11 cellular contexts compared by ENCODE assay signal in the genomic region with DNA sequence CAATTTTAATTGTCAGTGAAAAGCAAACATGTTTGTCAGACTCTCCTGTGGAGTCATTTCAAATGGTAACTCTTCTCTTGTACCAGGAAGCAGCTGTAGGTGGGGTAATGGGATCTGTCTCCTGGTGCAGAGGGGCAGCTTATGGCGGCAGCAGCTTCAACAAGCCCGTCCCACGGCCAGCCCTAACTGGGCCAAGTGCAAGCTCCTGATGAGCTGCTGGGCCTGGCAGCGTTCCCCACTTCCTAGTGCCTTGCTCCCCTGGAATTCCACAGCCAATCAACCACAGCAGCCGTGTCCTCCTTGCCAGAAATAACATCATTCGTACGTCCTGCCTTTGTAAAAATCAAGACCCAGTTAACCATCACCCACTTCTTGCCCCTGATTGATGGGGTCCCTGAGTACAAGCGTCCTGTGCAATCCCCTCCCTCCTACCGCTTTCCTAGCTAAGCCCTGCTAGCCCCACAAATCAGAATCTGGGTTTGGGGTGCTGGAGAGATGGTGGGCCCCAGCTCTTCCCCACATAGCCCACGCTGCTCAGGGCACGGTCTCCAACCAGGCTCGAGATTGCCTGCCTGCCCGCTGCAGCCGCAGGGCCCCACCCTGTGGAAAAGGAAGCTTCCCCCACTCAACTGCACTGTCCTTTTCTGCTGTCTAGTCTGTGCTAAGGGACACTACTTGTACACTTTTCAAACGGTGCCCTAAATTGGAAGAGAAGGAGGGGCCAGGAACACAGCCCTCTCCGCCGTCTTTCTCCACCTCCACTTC.
DNase-seq lines count a peak whose midpoint lies in the region; ATAC-seq and TF ChIP-seq lines count a peak whose summit lies in the region.
"Had no signal": no experiment of that assay in that cellular context is flagged by ENCODE, and none has a peak within 500 bp of the region (broad histone marks: within the 10 kb centered on the region; RNA-seq: fewer than 3 reads in every experiment).

No MANE protein-coding gene starts in this region.

- no peak overlapping the region for H4K8ac ChIP-seq in IMR-90 (ENCODE audit: low read depth in 2 of 2, low read length in 2 of 2)

- no peak overlapping the region for H3K9ac ChIP-seq in IMR-90 (ENCODE audit: low read depth, low read length)

- no peak overlapping the region for H3K4ac ChIP-seq in IMR-90 (ENCODE audit: low read depth, low read length)

- peaks cover 5% of the 10 kb centered on the region; the same call in 1 of the 2 replicates for H3K9me1 ChIP-seq in IMR-90 (ENCODE audit: insufficient read depth, low read length)

- H4K5ac ChIP-seq in IMR-90 (ENCODE audit: low read depth, low read length): no peak overlapping the region

- CTCF ChIA-PET in IMR-90 (lab: Yijun Ruan, JAX): interaction anchor here (6.2 kb wide), 1 partner anchor 111 kb away, joined by 104 read pairs; no protein-coding TSS in a partner anchor

- H3K79me1 ChIP-seq in IMR-90 (ENCODE audit: low read depth in 1 of 2, low read length in 2 of 2): no peaks in the 10 kb centered on the region

- peak overlapping the region; percentile 97 to 98 for H3K4me3 Mint-ChIP-seq in effector memory CD8-positive, alpha-beta T cell
- H3K4me3 Mint-ChIP-seq in nephron progenitor cell: peak overlapping the region; percentile 90

- TF ChIP-seq POLR2A in IMR-90 (IDR thresholded peaks at IDR 0.05; ENCODE audit: low read depth, low read length): no peak

- no peak overlapping the region for H3K4me3 ChIP-seq in IMR-90 (ENCODE audit: insufficient read depth, low read depth, low read length)
- H3K4me3 ChIP-seq: SJSA1 had no signal

- H3K27ac Mint-ChIP-seq in effector memory CD8-positive, alpha-beta T cell: peak overlapping the region; percentile 86 to 88
- H3K27ac Mint-ChIP-seq in nephron progenitor cell: peak overlapping the region; percentile 36

- H4K91ac ChIP-seq in IMR-90 (ENCODE audit: insufficient read depth, low read depth, low read length): no peak overlapping the region

- H3K36me3 Mint-ChIP-seq in effector memory CD8-positive, alpha-beta T cell (ENCODE audit: insufficient read depth): peaks cover 4% of the 10 kb centered on the region
- H3K36me3 Mint-ChIP-seq in nephron progenitor cell (ENCODE audit: low read depth): no peaks in the 10 kb centered on the region

- no peak overlapping the region for H2BK5ac ChIP-seq in IMR-90 (ENCODE audit: low read depth, low read length, poor library complexity, severe bottlenecking)

- no peak for TF ChIP-seq CTCF in IMR-90 (conservative IDR thresholded peaks at IDR 0.05; ENCODE audit: low read depth, low read length)
- TF ChIP-seq CTCF in nephron progenitor cell (IDR thresholded peaks at IDR 0.05): no peak
- TF ChIP-seq CTCF in GM20000 (IDR thresholded peaks at IDR 0.05; ENCODE audit: extremely low read depth, missing control alignments): no peak

- DNase-seq in DMS153 (lab: John Stamatoyannopoulos, UW) (peak; percentile 18), DMS153 treated with DMSO at 0.1 percent for 48 hours (lab: John Stamatoyannopoulos, UW; ENCODE audit: unreplicated experiment) (no peak), IMR-90 (peak; percentile 21), nephron progenitor cell (no peak), epidermal melanocyte (ENCODE audit: insufficient read length, low spot score) (no peak), GM20000 (ENCODE audit: low spot score) (no peak)
- DNase-seq in effector memory CD8-positive, alpha-beta T cell: no peak
- DNase-seq: 8988T; stimulated activated CD4-positive, alpha-beta T cell treated with anti-CD3 and anti-CD28 coated beads, Interleukin-2, amount 100 ng/mL, for 24 hours had no signal

- H2AK5ac ChIP-seq in IMR-90 (ENCODE audit: low read depth, low read length): no peak overlapping the region; the same call in 1 of the 2 replicates

- in situ Hi-C loops in IMR-90 (cut with MboI; ENCODE audit: low sequenced_read_pairs): loop anchor here (25.0 kb wide), 1 partner anchor 579 kb away; the partner anchor contains the start of gene ABL2

- H3K9me3 Mint-ChIP-seq in effector memory CD8-positive, alpha-beta T cell: no peaks in the 10 kb centered on the region
- H3K9me3 Mint-ChIP-seq in nephron progenitor cell: no peaks in the 10 kb centered on the region

- H2AFZ ChIP-seq in IMR-90 (replicated peaks; ENCODE audit: low read length, poor library complexity): no peak overlapping the region

- no peaks in the 10 kb centered on the region for H4K20me1 ChIP-seq in IMR-90 (ENCODE audit: insufficient read depth, low read length)

- intact Hi-C loops in IMR-90 (cut with micrococcal nuclease): no loop called here

- H2BK20ac ChIP-seq in IMR-90 (ENCODE audit: low read depth, low read length): no peak overlapping the region

- H3K18ac ChIP-seq in IMR-90 (ENCODE audit: low read depth, low read length): no peak overlapping the region

- no peak overlapping the region for H2BK15ac ChIP-seq in IMR-90 (ENCODE audit: low read depth, low read length)

- H3K27me3 ChIP-seq in IMR-90 (ENCODE audit: control insufficient read depth, insufficient read depth, low read length): peaks cover 22% of the 10 kb centered on the region

- ATAC-seq in IMR-90 (ENCODE audit: low read depth) (no peak), HG03025 (IDR thresholded peaks at IDR 0.05; ENCODE audit: low FRiP score, unreplicated experiment) (no peak)
- ATAC-seq in effector memory CD8-positive, alpha-beta T cell (replicated peaks): no peak

- H3K27ac ChIP-seq in IMR-90 (ENCODE audit: insufficient read depth, low read length): no peak overlapping the region
- H3K27ac ChIP-seq: SJSA1 had no signal

- no TSS peak for BruUV-seq in IMR-90 (replicated peaks; lab: Mats Ljungman, UMichigan)

- H3K27me3 Mint-ChIP-seq in effector memory CD8-positive, alpha-beta T cell: peaks cover 19 to 52% of the 10 kb centered on the region in 2 donors
- peaks cover 31% of the 10 kb centered on the region for H3K27me3 Mint-ChIP-seq in nephron progenitor cell (ENCODE audit: low read depth, poor library complexity)

- peaks cover 11 to 13% of the 10 kb centered on the region in 2 donors for H3K4me1 Mint-ChIP-seq in effector memory CD8-positive, alpha-beta T cell (ENCODE audit: low read depth in 2 of 2)
- H3K4me1 Mint-ChIP-seq in nephron progenitor cell: peaks cover 85% of the 10 kb centered on the region

- no peak overlapping the region for H2AK9ac ChIP-seq in IMR-90 (replicated peaks; ENCODE audit: low read depth, low read length, poor library complexity)

- no peak overlapping the region for H3K23ac ChIP-seq in IMR-90 (ENCODE audit: low read depth, low read length)

- no peak overlapping the region for H2BK120ac ChIP-seq in IMR-90 (ENCODE audit: low read depth, low read length)

- H3K36me3 ChIP-seq in IMR-90 (ENCODE audit: control insufficient read depth, insufficient read depth, low read length): no peaks in the 10 kb centered on the region
- H3K36me3 ChIP-seq: SJSA1 had no signal

- dilution Hi-C loops in IMR-90 (cut with HindIII; ENCODE audit: low sequenced_read_pairs, unreplicated experiment): no loop called here

- TF ChIP-seq RAD21 in IMR-90 (IDR thresholded peaks at IDR 0.05; ENCODE audit: low read length): no peak

- no peak overlapping the region for H3K14ac ChIP-seq in IMR-90 (replicated peaks; ENCODE audit: low read depth, low read length)

- H3K56ac ChIP-seq in IMR-90 (ENCODE audit: extremely low read depth, insufficient read depth, low read length): no peak overlapping the region

- no peak overlapping the region for H3K4me2 ChIP-seq in IMR-90 (ENCODE audit: low read depth, low read length)

- H3K9me3 ChIP-seq in IMR-90 (ENCODE audit: control insufficient read depth, insufficient read depth, low read length): no peaks in the 10 kb centered on the region
- H3K9me3 ChIP-seq: SJSA1 had no signal

- H3K4me1 ChIP-seq in IMR-90 (ENCODE audit: control insufficient read depth, insufficient read depth, low read length): peaks cover 22% of the 10 kb centered on the region

- POLR2A ChIA-PET in IMR-90 (lab: Charles Lee; ENCODE audit: unreplicated experiment): no interaction called here

- 57% methylated on average over 4 of the region's 17 CpGs; no CpG with 5 or more reads in 1 of the 2 experiments for WGBS in IMR-90 (ENCODE audit: extremely low coverage in 2 of 2, insufficient read length in 1 of 2), 2 experiments

TF ChIP-seq in IMR-90, 13 proteins besides CTCF, POLR2A, EP300 and RAD21:
- TF ChIP-seq MXI1 (IDR thresholded peaks at IDR 0.05; ENCODE audit: borderline replicate concordance, low read depth, low read length) (no peak), USF2 (IDR thresholded peaks at IDR 0.05; ENCODE audit: low read depth, low read length) (no peak), RCOR1 (IDR thresholded peaks at IDR 0.05; ENCODE audit: insufficient replicate concordance, low read length) (no peak), MAFK (IDR thresholded peaks at IDR 0.05; ENCODE audit: low read depth, low read length) (no peak), CEBPB (IDR thresholded peaks at IDR 0.05; ENCODE audit: low read depth, low read length) (no peak)

Comparison
In these comparisons a context has a peak if more than half of its experiments do, and no peak if none do; other contexts are left out.
1. DNase-seq: peak in DMS153 (single experiment) and IMR-90 (single experiment); none in DMS153 treated with DMSO at 0.1 percent for 48 hours (single experiment), effector memory CD8-positive, alpha-beta T cell (0 of 3), nephron progenitor cell (single experiment), epidermal melanocyte (single experiment) and GM20000 (single experiment).